In genomic region chr9:77030045-77030444, GRCh38 we compare ENCODE assay signal across 24 cellular contexts. TPM values are rescaled to one million over a fixed set of nuclear protein-coding genes. Genes with fewer than 3 reads are reported as not detected.
"Had no signal": no experiment of that assay in that cellular context is flagged by ENCODE, and none has a peak within 500 bp of the region (broad histone marks: within the 10 kb centered on the region; RNA-seq: fewer than 3 reads in every experiment).

No MANE protein-coding gene starts in this region.

- H3K9ac ChIP-seq: SK-N-SH had no signal

- DNase-seq: IMR-90, Karpas-422, KG1, MM.1S, NCI-H1092 treated with DMSO at 0.1 percent for 48 hours, NCI-H1436, NCI-H1694, NCI-H187 treated with DMSO at 0.1 percent for 48 hours, NCI-H2029 treated with DMSO at 0.1 percent for 48 hours, NCI-H2171, NCI-H226, NCI-H446, NCI-H510A, NCI-H524 treated with DMSO at 0.1 percent for 48 hours, NCI-H69, NCI-H774, RPMI8226, SHP77, SK-N-SH, SW 1271 had no signal

- FAIRE-seq: HepG2, RCC 7860 had no signal

- H3K4me2 ChIP-seq: SK-N-SH had no signal

- H3K9me3 ChIP-seq: SK-N-SH had no signal

- ATAC-seq: HepG2 had no signal

RNA-seq across cellular contexts. Expression of gene FOXB2, which starts 10.6 kb away (rescaled TPM):
- total RNA-seq: HepG2, HT1080, IMR-90, SK-MEL-5 had no signal
- polyA plus RNA-seq: HepG2, IMR-90, SK-N-SH had no signal
